ENCODE assay signal across 1 cellular context in the genomic region with DNA sequence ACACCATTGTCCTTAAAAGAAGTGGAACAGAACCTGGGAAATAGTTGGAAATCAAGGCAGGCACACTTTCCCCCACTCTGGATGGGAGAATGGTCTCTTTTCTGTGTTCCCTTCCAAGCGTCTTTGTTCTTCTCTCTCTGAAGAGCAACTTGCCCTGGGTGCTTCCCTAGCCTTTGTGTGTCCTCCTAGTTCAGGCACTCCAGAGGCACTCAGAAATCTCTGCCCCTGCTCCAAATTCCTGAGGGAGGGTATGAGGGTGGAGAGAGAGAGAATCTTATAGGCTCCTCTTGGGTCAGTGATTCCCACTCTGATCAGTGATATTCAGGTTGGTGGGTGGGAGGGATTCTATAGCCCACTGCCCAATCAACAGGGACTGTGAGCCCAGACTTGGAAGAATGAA.
TF ChIP-seq lines count a peak whose summit lies in the region.

No MANE protein-coding gene starts in this region.

TF ChIP-seq in WTC11, 78 proteins besides CTCF, POLR2A, EP300 and RAD21 (continued from another document):
- TF ChIP-seq, protein P1, sequence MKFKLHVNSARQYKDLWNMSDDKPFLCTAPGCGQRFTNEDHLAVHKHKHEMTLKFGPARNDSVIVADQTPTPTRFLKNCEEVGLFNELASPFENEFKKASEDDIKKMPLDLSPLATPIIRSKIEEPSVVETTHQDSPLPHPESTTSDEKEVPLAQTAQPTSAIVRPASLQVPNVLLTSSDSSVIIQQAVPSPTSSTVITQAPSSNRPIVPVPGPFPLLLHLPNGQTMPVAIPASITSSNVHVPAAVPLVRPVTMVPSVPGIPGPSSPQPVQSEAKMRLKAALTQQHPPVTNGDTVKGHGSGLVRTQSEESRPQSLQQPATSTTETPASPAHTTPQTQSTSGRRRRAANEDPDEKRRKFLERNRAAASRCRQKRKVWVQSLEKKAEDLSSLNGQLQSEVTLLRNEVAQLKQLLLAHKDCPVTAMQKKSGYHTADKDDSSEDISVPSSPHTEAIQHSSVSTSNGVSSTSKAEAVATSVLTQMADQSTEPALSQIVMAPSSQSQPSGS (CRISPR knock-in tag; IDR thresholded peaks at IDR 0.05; ENCODE audit: borderline replicate concordance, low read depth), result no peak
- TF ChIP-seq CBFB (CRISPR knock-in tag; IDR thresholded peaks at IDR 0.05; ENCODE audit: low read depth) (no peak), ZNF416 (CRISPR knock-in tag; IDR thresholded peaks at IDR 0.05) (no peak), ZNF317 (CRISPR knock-in tag; IDR thresholded peaks at IDR 0.05; ENCODE audit: borderline replicate concordance, low read depth) (no peak), SMAD4 (CRISPR knock-in tag; IDR thresholded peaks at IDR 0.05) (no peak), GTF2I (CRISPR knock-in tag; conservative IDR thresholded peaks at IDR 0.05) (no peak), SMAD3 (CRISPR knock-in tag; IDR thresholded peaks at IDR 0.05; ENCODE audit: borderline replicate concordance) (no peak), RELA (CRISPR knock-in tag; IDR thresholded peaks at IDR 0.05; ENCODE audit: borderline replicate concordance) (no peak), PRRX2 (CRISPR knock-in tag; IDR thresholded peaks at IDR 0.05) (no peak), ZNF138 (CRISPR knock-in tag; conservative IDR thresholded peaks at IDR 0.05) (no peak)
- TF ChIP-seq, protein P2, sequence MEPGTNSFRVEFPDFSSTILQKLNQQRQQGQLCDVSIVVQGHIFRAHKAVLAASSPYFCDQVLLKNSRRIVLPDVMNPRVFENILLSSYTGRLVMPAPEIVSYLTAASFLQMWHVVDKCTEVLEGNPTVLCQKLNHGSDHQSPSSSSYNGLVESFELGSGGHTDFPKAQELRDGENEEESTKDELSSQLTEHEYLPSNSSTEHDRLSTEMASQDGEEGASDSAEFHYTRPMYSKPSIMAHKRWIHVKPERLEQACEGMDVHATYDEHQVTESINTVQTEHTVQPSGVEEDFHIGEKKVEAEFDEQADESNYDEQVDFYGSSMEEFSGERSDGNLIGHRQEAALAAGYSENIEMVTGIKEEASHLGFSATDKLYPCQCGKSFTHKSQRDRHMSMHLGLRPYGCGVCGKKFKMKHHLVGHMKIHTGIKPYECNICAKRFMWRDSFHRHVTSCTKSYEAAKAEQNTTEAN (CRISPR knock-in tag; IDR thresholded peaks at IDR 0.05), result no peak
- TF ChIP-seq, protein P3, sequence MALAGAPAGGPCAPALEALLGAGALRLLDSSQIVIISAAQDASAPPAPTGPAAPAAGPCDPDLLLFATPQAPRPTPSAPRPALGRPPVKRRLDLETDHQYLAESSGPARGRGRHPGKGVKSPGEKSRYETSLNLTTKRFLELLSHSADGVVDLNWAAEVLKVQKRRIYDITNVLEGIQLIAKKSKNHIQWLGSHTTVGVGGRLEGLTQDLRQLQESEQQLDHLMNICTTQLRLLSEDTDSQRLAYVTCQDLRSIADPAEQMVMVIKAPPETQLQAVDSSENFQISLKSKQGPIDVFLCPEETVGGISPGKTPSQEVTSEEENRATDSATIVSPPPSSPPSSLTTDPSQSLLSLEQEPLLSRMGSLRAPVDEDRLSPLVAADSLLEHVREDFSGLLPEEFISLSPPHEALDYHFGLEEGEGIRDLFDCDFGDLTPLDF (CRISPR knock-in tag; IDR thresholded peaks at IDR 0.05), result no peak
- TF ChIP-seq, protein P4, sequence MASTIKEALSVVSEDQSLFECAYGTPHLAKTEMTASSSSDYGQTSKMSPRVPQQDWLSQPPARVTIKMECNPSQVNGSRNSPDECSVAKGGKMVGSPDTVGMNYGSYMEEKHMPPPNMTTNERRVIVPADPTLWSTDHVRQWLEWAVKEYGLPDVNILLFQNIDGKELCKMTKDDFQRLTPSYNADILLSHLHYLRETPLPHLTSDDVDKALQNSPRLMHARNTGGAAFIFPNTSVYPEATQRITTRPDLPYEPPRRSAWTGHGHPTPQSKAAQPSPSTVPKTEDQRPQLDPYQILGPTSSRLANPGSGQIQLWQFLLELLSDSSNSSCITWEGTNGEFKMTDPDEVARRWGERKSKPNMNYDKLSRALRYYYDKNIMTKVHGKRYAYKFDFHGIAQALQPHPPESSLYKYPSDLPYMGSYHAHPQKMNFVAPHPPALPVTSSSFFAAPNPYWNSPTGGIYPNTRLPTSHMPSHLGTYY (CRISPR knock-in tag; IDR thresholded peaks at IDR 0.05), result no peak
